Comparison of ENCODE assay signal across 3 cellular contexts in the genomic region with DNA sequence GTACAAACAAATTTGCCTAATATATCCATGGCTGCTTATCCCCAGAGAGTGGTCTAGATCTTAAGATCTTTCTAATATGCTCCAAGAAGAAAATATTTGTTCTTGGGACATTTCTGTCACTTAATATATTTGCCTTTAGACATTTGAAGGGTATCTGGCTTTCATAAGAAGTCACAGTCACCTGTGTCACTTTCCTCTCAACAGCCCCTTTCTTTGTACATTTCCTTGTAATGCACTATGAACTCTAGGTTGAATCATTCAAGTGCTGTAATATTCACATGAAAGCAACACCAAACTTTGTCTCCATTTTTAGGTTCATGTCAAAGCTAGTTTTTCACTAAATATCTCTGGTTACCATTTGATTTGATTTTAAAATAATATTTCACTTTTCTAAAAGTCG.
TF ChIP-seq lines count a peak whose summit lies in the region.

No MANE protein-coding gene starts in this region.

TF ChIP-seq in SK-N-SH, 30 proteins besides CTCF, POLR2A, EP300 and RAD21:
- TF ChIP-seq, protein P1, sequence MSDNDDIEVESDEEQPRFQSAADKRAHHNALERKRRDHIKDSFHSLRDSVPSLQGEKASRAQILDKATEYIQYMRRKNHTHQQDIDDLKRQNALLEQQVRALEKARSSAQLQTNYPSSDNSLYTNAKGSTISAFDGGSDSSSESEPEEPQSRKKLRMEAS (IDR thresholded peaks at IDR 0.05; ENCODE audit: low read depth), result no peak
- TF ChIP-seq POLR2AphosphoS5 (IDR thresholded peaks at IDR 0.05; ENCODE audit: low read depth, low read length), result no peak
- no peak for TF ChIP-seq TAF1 (IDR thresholded peaks at IDR 0.05; ENCODE audit: borderline replicate concordance, low read depth, low read length)
- no peak for TF ChIP-seq GABPA (IDR thresholded peaks at IDR 0.05; ENCODE audit: low read depth)
- no peak for TF ChIP-seq RXRA (IDR thresholded peaks at IDR 0.05; ENCODE audit: borderline replicate concordance, low read depth)
- no peak for TF ChIP-seq YY1 (IDR thresholded peaks at IDR 0.05; ENCODE audit: low read depth)
- TF ChIP-seq, protein P2, sequence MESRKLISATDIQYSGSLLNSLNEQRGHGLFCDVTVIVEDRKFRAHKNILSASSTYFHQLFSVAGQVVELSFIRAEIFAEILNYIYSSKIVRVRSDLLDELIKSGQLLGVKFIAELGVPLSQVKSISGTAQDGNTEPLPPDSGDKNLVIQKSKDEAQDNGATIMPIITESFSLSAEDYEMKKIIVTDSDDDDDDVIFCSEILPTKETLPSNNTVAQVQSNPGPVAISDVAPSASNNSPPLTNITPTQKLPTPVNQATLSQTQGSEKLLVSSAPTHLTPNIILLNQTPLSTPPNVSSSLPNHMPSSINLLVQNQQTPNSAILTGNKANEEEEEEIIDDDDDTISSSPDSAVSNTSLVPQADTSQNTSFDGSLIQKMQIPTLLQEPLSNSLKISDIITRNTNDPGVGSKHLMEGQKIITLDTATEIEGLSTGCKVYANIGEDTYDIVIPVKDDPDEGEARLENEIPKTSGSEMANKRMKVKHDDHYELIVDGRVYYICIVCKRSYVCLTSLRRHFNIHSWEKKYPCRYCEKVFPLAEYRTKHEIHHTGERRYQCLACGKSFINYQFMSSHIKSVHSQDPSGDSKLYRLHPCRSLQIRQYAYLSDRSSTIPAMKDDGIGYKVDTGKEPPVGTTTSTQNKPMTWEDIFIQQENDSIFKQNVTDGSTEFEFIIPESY (IDR thresholded peaks at IDR 0.05; ENCODE audit: borderline replicate concordance, low read depth), result no peak
- TF ChIP-seq SIN3A (IDR thresholded peaks at IDR 0.05; ENCODE audit: borderline replicate concordance, low read depth, low read length), result no peak
- no peak for TF ChIP-seq RFX5 (IDR thresholded peaks at IDR 0.05; ENCODE audit: low read length)

TF ChIP-seq in SK-N-SH treated with all-trans-retinoic acid at 6 μM for 48 hours, 23 proteins besides CTCF, POLR2A, EP300 and RAD21 (continues in another document):
- TF ChIP-seq, protein P3, sequence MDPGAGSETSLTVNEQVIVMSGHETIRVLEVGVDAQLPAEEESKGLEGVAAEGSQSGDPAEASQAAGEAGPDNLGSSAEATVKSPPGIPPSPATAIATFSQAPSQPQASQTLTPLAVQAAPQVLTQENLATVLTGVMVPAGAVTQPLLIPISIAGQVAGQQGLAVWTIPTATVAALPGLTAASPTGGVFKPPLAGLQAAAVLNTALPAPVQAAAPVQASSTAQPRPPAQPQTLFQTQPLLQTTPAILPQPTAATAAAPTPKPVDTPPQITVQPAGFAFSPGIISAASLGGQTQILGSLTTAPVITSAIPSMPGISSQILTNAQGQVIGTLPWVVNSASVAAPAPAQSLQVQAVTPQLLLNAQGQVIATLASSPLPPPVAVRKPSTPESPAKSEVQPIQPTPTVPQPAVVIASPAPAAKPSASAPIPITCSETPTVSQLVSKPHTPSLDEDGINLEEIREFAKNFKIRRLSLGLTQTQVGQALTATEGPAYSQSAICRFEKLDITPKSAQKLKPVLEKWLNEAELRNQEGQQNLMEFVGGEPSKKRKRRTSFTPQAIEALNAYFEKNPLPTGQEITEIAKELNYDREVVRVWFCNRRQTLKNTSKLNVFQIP (CRISPR knock-in tag; IDR thresholded peaks at IDR 0.05; ENCODE audit: borderline replicate concordance, low read depth), result no peak
- TF ChIP-seq PPARA (CRISPR knock-in tag; IDR thresholded peaks at IDR 0.05; ENCODE audit: borderline replicate concordance) (no peak), ZNF8 (CRISPR knock-in tag; IDR thresholded peaks at IDR 0.05) (no peak), GLIS3 (CRISPR knock-in tag; IDR thresholded peaks at IDR 0.05) (no peak), TOX (CRISPR knock-in tag; IDR thresholded peaks at IDR 0.05; ENCODE audit: borderline replicate concordance) (no peak), RARB (CRISPR knock-in tag; IDR thresholded peaks at IDR 0.05) (no peak), CSDC2 (CRISPR knock-in tag; IDR thresholded peaks at IDR 0.05) (no peak), ZNF565 (CRISPR knock-in tag; conservative IDR thresholded peaks at IDR 0.05; ENCODE audit: low read depth) (no peak), BACH2 (CRISPR knock-in tag; IDR thresholded peaks at IDR 0.05; ENCODE audit: borderline replicate concordance) (no peak), SNAI2 (CRISPR knock-in tag; IDR thresholded peaks at IDR 0.05) (no peak), ISL1 (CRISPR knock-in tag; IDR thresholded peaks at IDR 0.05) (no peak), ESRRG (CRISPR knock-in tag; IDR thresholded peaks at IDR 0.05) (no peak)
- TF ChIP-seq, protein P4, sequence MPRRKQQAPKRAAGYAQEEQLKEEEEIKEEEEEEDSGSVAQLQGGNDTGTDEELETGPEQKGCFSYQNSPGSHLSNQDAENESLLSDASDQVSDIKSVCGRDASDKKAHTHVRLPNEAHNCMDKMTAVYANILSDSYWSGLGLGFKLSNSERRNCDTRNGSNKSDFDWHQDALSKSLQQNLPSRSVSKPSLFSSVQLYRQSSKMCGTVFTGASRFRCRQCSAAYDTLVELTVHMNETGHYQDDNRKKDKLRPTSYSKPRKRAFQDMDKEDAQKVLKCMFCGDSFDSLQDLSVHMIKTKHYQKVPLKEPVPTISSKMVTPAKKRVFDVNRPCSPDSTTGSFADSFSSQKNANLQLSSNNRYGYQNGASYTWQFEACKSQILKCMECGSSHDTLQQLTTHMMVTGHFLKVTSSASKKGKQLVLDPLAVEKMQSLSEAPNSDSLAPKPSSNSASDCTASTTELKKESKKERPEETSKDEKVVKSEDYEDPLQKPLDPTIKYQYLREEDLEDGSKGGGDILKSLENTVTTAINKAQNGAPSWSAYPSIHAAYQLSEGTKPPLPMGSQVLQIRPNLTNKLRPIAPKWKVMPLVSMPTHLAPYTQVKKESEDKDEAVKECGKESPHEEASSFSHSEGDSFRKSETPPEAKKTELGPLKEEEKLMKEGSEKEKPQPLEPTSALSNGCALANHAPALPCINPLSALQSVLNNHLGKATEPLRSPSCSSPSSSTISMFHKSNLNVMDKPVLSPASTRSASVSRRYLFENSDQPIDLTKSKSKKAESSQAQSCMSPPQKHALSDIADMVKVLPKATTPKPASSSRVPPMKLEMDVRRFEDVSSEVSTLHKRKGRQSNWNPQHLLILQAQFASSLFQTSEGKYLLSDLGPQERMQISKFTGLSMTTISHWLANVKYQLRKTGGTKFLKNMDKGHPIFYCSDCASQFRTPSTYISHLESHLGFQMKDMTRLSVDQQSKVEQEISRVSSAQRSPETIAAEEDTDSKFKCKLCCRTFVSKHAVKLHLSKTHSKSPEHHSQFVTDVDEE (CRISPR knock-in tag; IDR thresholded peaks at IDR 0.05), result no peak
- TF ChIP-seq, protein P5, sequence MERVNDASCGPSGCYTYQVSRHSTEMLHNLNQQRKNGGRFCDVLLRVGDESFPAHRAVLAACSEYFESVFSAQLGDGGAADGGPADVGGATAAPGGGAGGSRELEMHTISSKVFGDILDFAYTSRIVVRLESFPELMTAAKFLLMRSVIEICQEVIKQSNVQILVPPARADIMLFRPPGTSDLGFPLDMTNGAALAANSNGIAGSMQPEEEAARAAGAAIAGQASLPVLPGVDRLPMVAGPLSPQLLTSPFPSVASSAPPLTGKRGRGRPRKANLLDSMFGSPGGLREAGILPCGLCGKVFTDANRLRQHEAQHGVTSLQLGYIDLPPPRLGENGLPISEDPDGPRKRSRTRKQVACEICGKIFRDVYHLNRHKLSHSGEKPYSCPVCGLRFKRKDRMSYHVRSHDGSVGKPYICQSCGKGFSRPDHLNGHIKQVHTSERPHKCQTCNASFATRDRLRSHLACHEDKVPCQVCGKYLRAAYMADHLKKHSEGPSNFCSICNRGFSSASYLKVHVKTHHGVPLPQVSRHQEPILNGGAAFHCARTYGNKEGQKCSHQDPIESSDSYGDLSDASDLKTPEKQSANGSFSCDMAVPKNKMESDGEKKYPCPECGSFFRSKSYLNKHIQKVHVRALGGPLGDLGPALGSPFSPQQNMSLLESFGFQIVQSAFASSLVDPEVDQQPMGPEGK (CRISPR knock-in tag; IDR thresholded peaks at IDR 0.05; ENCODE audit: borderline replicate concordance), result no peak
- TF ChIP-seq, protein P6, sequence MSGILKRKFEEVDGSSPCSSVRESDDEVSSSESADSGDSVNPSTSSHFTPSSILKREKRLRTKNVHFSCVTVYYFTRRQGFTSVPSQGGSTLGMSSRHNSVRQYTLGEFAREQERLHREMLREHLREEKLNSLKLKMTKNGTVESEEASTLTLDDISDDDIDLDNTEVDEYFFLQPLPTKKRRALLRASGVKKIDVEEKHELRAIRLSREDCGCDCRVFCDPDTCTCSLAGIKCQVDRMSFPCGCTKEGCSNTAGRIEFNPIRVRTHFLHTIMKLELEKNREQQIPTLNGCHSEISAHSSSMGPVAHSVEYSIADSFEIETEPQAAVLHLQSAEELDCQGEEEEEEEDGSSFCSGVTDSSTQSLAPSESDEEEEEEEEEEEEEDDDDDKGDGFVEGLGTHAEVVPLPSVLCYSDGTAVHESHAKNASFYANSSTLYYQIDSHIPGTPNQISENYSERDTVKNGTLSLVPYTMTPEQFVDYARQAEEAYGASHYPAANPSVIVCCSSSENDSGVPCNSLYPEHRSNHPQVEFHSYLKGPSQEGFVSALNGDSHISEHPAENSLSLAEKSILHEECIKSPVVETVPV (CRISPR knock-in tag; IDR thresholded peaks at IDR 0.05), result no peak

TF ChIP-seq in HCT116, 20 proteins besides CTCF, POLR2A, EP300 and RAD21:
- TF ChIP-seq ZNF274 (IDR thresholded peaks at IDR 0.05; ENCODE audit: low read depth, low read length), result no peak
- TF ChIP-seq SRF (IDR thresholded peaks at IDR 0.05; ENCODE audit: low read depth), result 0 out of 2 replicates have a peak, but pooled peaks have one; percentile 7
- TF ChIP-seq EGR1 (IDR thresholded peaks at IDR 0.05; ENCODE audit: low read depth), result no peak
